Comparison of ENCODE assay signal across 12 cellular contexts in genomic region chr18:44744206-44745180, GRCh38.
DNase-seq lines count a peak whose midpoint lies in the region; ATAC-seq and TF ChIP-seq lines count a peak whose summit lies in the region.
"Had no signal": no experiment of that assay in that cellular context is flagged by ENCODE, and none has a peak within 500 bp of the region (broad histone marks: within the 10 kb centered on the region; RNA-seq: fewer than 3 reads in every experiment).

No MANE protein-coding gene starts in this region.

- no peak overlapping the region for H2BK20ac ChIP-seq in H9 (ENCODE audit: low read depth, low read length, poor library complexity, severe bottlenecking)

- H4K8ac ChIP-seq in H9 (replicated peaks; ENCODE audit: insufficient read length, low read depth, low read length), result no peak overlapping the region

- H3K4me3 Mint-ChIP-seq in H9, result peak overlapping the region in 1 of 2 experiments; percentile 51; a peak in 2 of 5 replicates
- H3K4me3 Mint-ChIP-seq in WTC11, result peak overlapping the region; percentile 53
- H3K4me3 Mint-ChIP-seq in osteocyte (ENCODE audit: unreplicated experiment), result no peak overlapping the region
- H3K4me3 Mint-ChIP-seq: activated CD8-positive, alpha-beta T cell treated with anti-CD3 and anti-CD28 coated beads for 36 hours; CD8-positive, alpha-beta memory T cell; naive thymus-derived CD4-positive, alpha-beta T cell had no signal

- H3K27ac ChIP-seq in H9 (ENCODE audit: insufficient read length, low read depth, low read length), result no peak overlapping the region
- no peak overlapping the region for H3K27ac ChIP-seq in iPS DF 6.9 (ENCODE audit: low read length)
- peak overlapping the region; percentile 77 for H3K27ac ChIP-seq in rectal smooth muscle tissue (ENCODE audit: low read depth, low read length)
- no peak overlapping the region for H3K27ac ChIP-seq in breast epithelium
- H3K27ac ChIP-seq: SJSA1 had no signal

- no peak overlapping the region for H3K56ac ChIP-seq in H9 (ENCODE audit: insufficient read length, low read depth, low read length)

- peak overlapping the region; percentile 22 for H3K4me2 ChIP-seq in H9 (ENCODE audit: insufficient read depth, insufficient read length, low read length)

- no peaks in the 10 kb centered on the region for H3K9me3 ChIP-seq in H9 (ENCODE audit: control insufficient read depth, low read depth, low read length)
- no peaks in the 10 kb centered on the region for H3K9me3 ChIP-seq in iPS DF 6.9 (ENCODE audit: control insufficient read depth, insufficient read depth, low read length)
- no peaks in the 10 kb centered on the region for H3K9me3 ChIP-seq in breast epithelium
- H3K9me3 ChIP-seq: SJSA1 had no signal

- H4K20me1 ChIP-seq in H9 (ENCODE audit: control insufficient read depth, insufficient read depth, insufficient read length), result no peaks in the 10 kb centered on the region

- H3K4me1 Mint-ChIP-seq in H9 (peaks cover 22 to 39% of the 10 kb centered on the region in 2 experiments), WTC11 (peaks cover 39% of the 10 kb centered on the region), osteocyte (ENCODE audit: unreplicated experiment) (peaks cover 24% of the 10 kb centered on the region)
- H3K4me1 Mint-ChIP-seq: CD8-positive, alpha-beta memory T cell had no signal

- H3K9ac ChIP-seq in H9 (ENCODE audit: extremely low read depth, insufficient read length, low read length) (no peak overlapping the region), rectal smooth muscle tissue (ENCODE audit: low read length) (no peak overlapping the region)

- H4K5ac ChIP-seq in H9 (ENCODE audit: insufficient read length, low read depth, low read length), result no peak overlapping the region

- no peaks in the 10 kb centered on the region for H3K79me1 ChIP-seq in H9 (ENCODE audit: insufficient read depth, low read depth, low read length, poor library complexity, severe bottlenecking)

- TF ChIP-seq POLR2A in breast epithelium (IDR thresholded peaks at IDR 0.05), result no peak

- DNase-seq in H9 (peak; percentile 62), WTC11 (ENCODE audit: low spot score) (peak; percentile 52), iPS DF 6.9 (ENCODE audit: low read depth, low spot score) (no peak), SIG-M5 treated with dmso at 0.1 percent for 504 hours (lab: John Stamatoyannopoulos, UW; ENCODE audit: unreplicated experiment) (no peak), osteocyte (ENCODE audit: extremely low spot score, unreplicated experiment) (no peak), breast epithelium (ENCODE audit: low spot score in 2 of 2) (no peak)
- DNase-seq in stimulated activated CD4-positive, alpha-beta T cell treated with anti-CD3 and anti-CD28 coated beads, Interleukin-12 subunit alpha, Interleukin-12 subunit beta, amount 100 ng/mL, for 4 hours, result no peak
- DNase-seq: activated CD8-positive, alpha-beta T cell treated with anti-CD3 and anti-CD28 coated beads for 36 hours; CD8-positive, alpha-beta memory T cell; naive thymus-derived CD4-positive, alpha-beta T cell had no signal

- peak overlapping the region; percentile 76 for H3K18ac ChIP-seq in H9 (ENCODE audit: insufficient read length, low read depth, low read length)

- no peak overlapping the region for H3T11ph ChIP-seq in H9 (ENCODE audit: low read length)

- H3K9me3 Mint-ChIP-seq in H9, result no peaks in the 10 kb centered on the region
- no peaks in the 10 kb centered on the region for H3K9me3 Mint-ChIP-seq in WTC11
- H3K9me3 Mint-ChIP-seq in osteocyte (ENCODE audit: unreplicated experiment), result no peaks in the 10 kb centered on the region
- H3K9me3 Mint-ChIP-seq: activated CD8-positive, alpha-beta T cell treated with anti-CD3 and anti-CD28 coated beads for 36 hours; CD8-positive, alpha-beta memory T cell; naive thymus-derived CD4-positive, alpha-beta T cell had no signal

- H3K4me1 ChIP-seq in H9 (ENCODE audit: insufficient read depth, low read length), result peaks cover 8% of the 10 kb centered on the region; the same call in 1 of the 2 replicates
- H3K4me1 ChIP-seq in iPS DF 6.9 (ENCODE audit: control insufficient read depth, insufficient read depth, low read length), result peaks cover 6% of the 10 kb centered on the region
- H3K4me1 ChIP-seq in rectal smooth muscle tissue (ENCODE audit: control insufficient read depth, insufficient read depth, low read length), result peaks cover 42% of the 10 kb centered on the region
- H3K4me1 ChIP-seq in breast epithelium, result peaks cover 2 to 6% of the 10 kb centered on the region in 2 donors

- no peak overlapping the region for H4K91ac ChIP-seq in H9 (ENCODE audit: insufficient read length, low read depth, low read length)

- H3K4ac ChIP-seq in H9 (ENCODE audit: low read depth, low read length), result no peak overlapping the region

- TF ChIP-seq CTCF in H9 (conservative IDR thresholded peaks at IDR 0.05) (peak; percentile 25; the same call in 1 of the 3 replicates), WTC11 (IDR thresholded peaks at IDR 0.05) (no peak), osteocyte (IDR thresholded peaks at IDR 0.05) (no peak), breast epithelium (IDR thresholded peaks at IDR 0.05) (no peak)

- peaks cover 4% of the 10 kb centered on the region for H3K23me2 ChIP-seq in H9 (ENCODE audit: insufficient read length, low read depth, low read length, poor library complexity, severe bottlenecking)

- peak overlapping the region; percentile 66; the same call in 1 of the 2 replicates for H3K14ac ChIP-seq in H9 (ENCODE audit: insufficient read depth, low read length)

- no peak overlapping the region for H2BK12ac ChIP-seq in H9 (ENCODE audit: insufficient read length, low read depth, low read length)

- intact Hi-C loops in breast epithelium (cut with DNase I; ENCODE audit: low total_unique reads), result no loop called here

- no peak overlapping the region for H2AK5ac ChIP-seq in H9 (ENCODE audit: insufficient read length, low read length)

- no peak overlapping the region for H2BK120ac ChIP-seq in H9 (ENCODE audit: low read depth, low read length, poor library complexity, severe bottlenecking)

- no CpG with 5 or more reads among the region's 51 CpGs for WGBS in H9 (ENCODE audit: extremely low coverage, insufficient read length, low lambda C conversion rate)
- WGBS in iPS DF 6.9 (ENCODE audit: insufficient coverage, insufficient read length), result no CpG with 5 or more reads among the region's 51 CpGs

- H2BK15ac ChIP-seq in H9 (ENCODE audit: low read depth, low read length), result no peak overlapping the region; the same call in 1 of the 2 replicates

- ATAC-seq in WTC11, result peak; percentile 66
- ATAC-seq: activated CD8-positive, alpha-beta T cell treated with anti-CD3 and anti-CD28 coated beads for 36 hours; naive thymus-derived CD4-positive, alpha-beta T cell had no signal

- H3K27me3 ChIP-seq in H9 (ENCODE audit: insufficient read depth, low read length), result no peaks in the 10 kb centered on the region
- H3K27me3 ChIP-seq in iPS DF 6.9 (ENCODE audit: control insufficient read depth, insufficient read depth, low read length), result no peaks in the 10 kb centered on the region
- H3K27me3 ChIP-seq in rectal smooth muscle tissue (ENCODE audit: control insufficient read depth, insufficient read depth, low read length), result no peaks in the 10 kb centered on the region
- no peaks in the 10 kb centered on the region for H3K27me3 ChIP-seq in breast epithelium
- H3K27me3 ChIP-seq: SJSA1 had no signal

- no peak overlapping the region for H2BK5ac ChIP-seq in H9 (ENCODE audit: insufficient read length, low read length)

- POLR2A ChIA-PET in WTC11 (lab: Charles Lee), result no interaction called here

- H2AFZ ChIP-seq in H9 (ENCODE audit: low read length), result no peak overlapping the region

- H3K79me2 ChIP-seq in H9 (ENCODE audit: insufficient read depth, low read length), result no peaks in the 10 kb centered on the region

- CTCF ChIA-PET in WTC11 (lab: Charles Lee), result interaction anchor here (0.7 to 1.5 kb wide), 3 partner anchors 12 to 468 kb away, joined by 3 to 4 read pairs (median 4); no protein-coding TSS in a partner anchor

- H3K36me3 ChIP-seq in iPS DF 6.9 (ENCODE audit: control insufficient read depth, insufficient read depth, low read length), result no peaks in the 10 kb centered on the region
- H3K36me3 ChIP-seq in rectal smooth muscle tissue (ENCODE audit: control insufficient read depth, insufficient read depth, low read length), result no peaks in the 10 kb centered on the region
- no peaks in the 10 kb centered on the region for H3K36me3 ChIP-seq in breast epithelium
- H3K36me3 ChIP-seq: SJSA1 had no signal

- H3K27me3 Mint-ChIP-seq in H9 (ENCODE audit: low read depth) (no peaks in the 10 kb centered on the region; the same call in 1 of the 2 replicates), WTC11 (ENCODE audit: low read depth) (no peaks in the 10 kb centered on the region; the same call in 1 of the 2 replicates), osteocyte (ENCODE audit: unreplicated experiment) (no peaks in the 10 kb centered on the region)

- no peaks in the 10 kb centered on the region for H3K36me3 Mint-ChIP-seq in H9 (ENCODE audit: insufficient read depth in 1 of 3, low read depth in 3 of 3)
- H3K36me3 Mint-ChIP-seq in WTC11, result no peaks in the 10 kb centered on the region
- H3K36me3 Mint-ChIP-seq in osteocyte (ENCODE audit: unreplicated experiment), result peaks cover 37% of the 10 kb centered on the region
- H3K36me3 Mint-ChIP-seq: CD8-positive, alpha-beta memory T cell had no signal

- H3K4me3 ChIP-seq in iPS DF 6.9 (ENCODE audit: low read length), result peak overlapping the region; percentile 17; the same call in 1 of the 2 replicates
- H3K4me3 ChIP-seq in rectal smooth muscle tissue (ENCODE audit: low read length), result no peak overlapping the region
- no peak overlapping the region for H3K4me3 ChIP-seq in breast epithelium
- H3K4me3 ChIP-seq: SJSA1 had no signal

- H3K27ac Mint-ChIP-seq in H9, result peak overlapping the region in 2 of 3 experiments; percentile 52 to 57; a peak in 2 of 7 replicates
- H3K27ac Mint-ChIP-seq in WTC11, result no peak overlapping the region
- H3K27ac Mint-ChIP-seq in osteocyte (ENCODE audit: unreplicated experiment), result no peak overlapping the region
- H3K27ac Mint-ChIP-seq: activated CD8-positive, alpha-beta T cell treated with anti-CD3 and anti-CD28 coated beads for 36 hours; naive thymus-derived CD4-positive, alpha-beta T cell had no signal

- H3K23ac ChIP-seq in H9 (ENCODE audit: insufficient read length, low read depth, low read length), result no peak overlapping the region

TF ChIP-seq in WTC11, 78 proteins besides CTCF, POLR2A, EP300 and RAD21 (continues in another document):
- TF ChIP-seq ZNF232 (CRISPR knock-in tag; IDR thresholded peaks at IDR 0.05) (no peak), GTF2I (CRISPR knock-in tag; conservative IDR thresholded peaks at IDR 0.05) (no peak), FOXK1 (CRISPR knock-in tag; IDR thresholded peaks at IDR 0.05) (peak; percentile 66; the same call in 1 of the 2 replicates), ZNF416 (CRISPR knock-in tag; IDR thresholded peaks at IDR 0.05) (no peak)

Comparison
In these comparisons a context has a peak if more than half of its experiments do, and no peak if none do; other contexts are left out.
1. DNase-seq: peak in H9 (single experiment) and WTC11 (single experiment); none in iPS DF 6.9 (single experiment), SIG-M5 treated with dmso at 0.1 percent for 504 hours (single experiment), stimulated activated CD4-positive, alpha-beta T cell treated with anti-CD3 and anti-CD28 coated beads, Interleukin-12 subunit alpha, Interleukin-12 subunit beta, amount 100 ng/mL, for 4 hours (single experiment), osteocyte (single experiment) and breast epithelium (0 of 2).
2. H3K27ac Mint-ChIP-seq: peak in H9 (2 of 3); none in WTC11 (single experiment) and osteocyte (single experiment).